9 cellular contexts compared by ENCODE assay signal in genomic region chr22:17501679-17502285, GRCh38.
A peak's percentile ranks its signal among the peaks of the same experiment; 100 is the strongest.
DNase-seq lines count a peak whose midpoint lies in the region; ATAC-seq and TF ChIP-seq lines count a peak whose summit lies in the region.
"Had no signal": no experiment of that assay in that cellular context is flagged by ENCODE, and none has a peak within 500 bp of the region (broad histone marks: within the 10 kb centered on the region; RNA-seq: fewer than 3 reads in every experiment).

No MANE protein-coding gene starts in this region.

- no peak overlapping the region for H3T11ph ChIP-seq in H9 (ENCODE audit: low read length)

- no peaks in the 10 kb centered on the region; the same call in 1 of the 2 replicates for H3K79me2 ChIP-seq in H9 (ENCODE audit: insufficient read depth, low read length)

- peak; percentile 74 for TF ChIP-seq CTCF in H9 (conservative IDR thresholded peaks at IDR 0.05)
- peak; percentile 62 for TF ChIP-seq CTCF in glutamatergic neuron (IDR thresholded peaks at IDR 0.05; ENCODE audit: partially characterized antibody, unreplicated experiment)

- no peak overlapping the region for H4K8ac ChIP-seq in H9 (replicated peaks; ENCODE audit: insufficient read length, low read depth, low read length)

- no peaks in the 10 kb centered on the region for H3K27me3 Mint-ChIP-seq in H9 (ENCODE audit: low read depth)
- peaks cover 7% of the 10 kb centered on the region for H3K27me3 Mint-ChIP-seq in glutamatergic neuron (ENCODE audit: unreplicated experiment)

- no peak overlapping the region for H3K56ac ChIP-seq in H9 (ENCODE audit: insufficient read length, low read depth, low read length)

- no peaks in the 10 kb centered on the region for H3K23me2 ChIP-seq in H9 (ENCODE audit: insufficient read length, low read depth, low read length, poor library complexity, severe bottlenecking)

- no peak overlapping the region for H3K14ac ChIP-seq in H9 (ENCODE audit: insufficient read depth, low read length)

- H3K27ac ChIP-seq in H9 (ENCODE audit: insufficient read length, low read depth, low read length) = no peak overlapping the region

- no peaks in the 10 kb centered on the region for H4K20me1 ChIP-seq in H9 (ENCODE audit: control insufficient read depth, insufficient read depth, insufficient read length)

- no peaks in the 10 kb centered on the region for H3K27me3 ChIP-seq in H9 (ENCODE audit: insufficient read depth, low read length)

- H3K9me3 Mint-ChIP-seq in H9 (no peaks in the 10 kb centered on the region), glutamatergic neuron (ENCODE audit: unreplicated experiment) (peaks cover 12% of the 10 kb centered on the region)

- no peak overlapping the region for H3K23ac ChIP-seq in H9 (ENCODE audit: insufficient read length, low read depth, low read length)

- H3K4me3 Mint-ChIP-seq in H9 = no peak overlapping the region
- H3K4me3 Mint-ChIP-seq in glutamatergic neuron (ENCODE audit: unreplicated experiment) = no peak overlapping the region
- H3K4me3 Mint-ChIP-seq: activated naive CD8-positive, alpha-beta T cell had no signal

- no peak overlapping the region for H3K4me2 ChIP-seq in H9 (ENCODE audit: insufficient read depth, insufficient read length, low read length)

- no CpG with 5 or more reads among the region's 12 CpGs for WGBS in H9 (ENCODE audit: extremely low coverage, insufficient read length, low lambda C conversion rate)

- no peak overlapping the region for H4K5ac ChIP-seq in H9 (ENCODE audit: insufficient read length, low read depth, low read length)

- H3K79me1 ChIP-seq in H9 (ENCODE audit: insufficient read depth, low read depth, low read length, poor library complexity, severe bottlenecking) = peaks cover 3% of the 10 kb centered on the region

- H2BK20ac ChIP-seq in H9 (ENCODE audit: low read depth, low read length, poor library complexity, severe bottlenecking) = no peak overlapping the region

- H3K9ac ChIP-seq in H9 (ENCODE audit: extremely low read depth, insufficient read length, low read length) = no peak overlapping the region

- ATAC-seq in HG03571 (IDR thresholded peaks at IDR 0.05; ENCODE audit: unreplicated experiment) = no peak

- H2BK120ac ChIP-seq in H9 (ENCODE audit: low read depth, low read length, poor library complexity, severe bottlenecking) = no peak overlapping the region

- H3K18ac ChIP-seq in H9 (ENCODE audit: insufficient read length, low read depth, low read length) = no peak overlapping the region

- no peak overlapping the region for H2BK12ac ChIP-seq in H9 (ENCODE audit: insufficient read length, low read depth, low read length)

- H3K27ac Mint-ChIP-seq in H9 (peak overlapping the region in 1 of 3 experiments; percentile 59; a peak in 2 of 7 replicates), glutamatergic neuron (ENCODE audit: unreplicated experiment) (no peak overlapping the region)
- H3K27ac Mint-ChIP-seq: activated naive CD8-positive, alpha-beta T cell had no signal

- no peak overlapping the region for H4K91ac ChIP-seq in H9 (ENCODE audit: insufficient read length, low read depth, low read length)

- no peaks in the 10 kb centered on the region for H3K4me1 ChIP-seq in H9 (ENCODE audit: insufficient read depth, low read length)

- no peaks in the 10 kb centered on the region for H3K9me3 ChIP-seq in H9 (ENCODE audit: control insufficient read depth, low read depth, low read length)

- H2AK5ac ChIP-seq in H9 (ENCODE audit: insufficient read length, low read length) = no peak overlapping the region

- H3K4me1 Mint-ChIP-seq in H9 = no peaks in the 10 kb centered on the region
- peaks cover 21% of the 10 kb centered on the region for H3K4me1 Mint-ChIP-seq in glutamatergic neuron (ENCODE audit: low read depth, unreplicated experiment)

- DNase-seq in DMS153 (lab: John Stamatoyannopoulos, UW) (peak; percentile 66), H9 (no peak), NCI-H2227 (lab: John Stamatoyannopoulos, UW; ENCODE audit: unreplicated experiment) (peak; percentile 79), glutamatergic neuron (no peak), pulmonary artery endothelial cell (ENCODE audit: low read depth, low spot score) (peak; percentile 52), 8988T (no peak)
- peak; percentile 3 for DNase-seq in activated CD4-positive, alpha-beta T cell treated with anti-CD3 and anti-CD28 coated beads, Interleukin-2, amount 50 U/mL, for 4 hours

- no peak overlapping the region for H2BK5ac ChIP-seq in H9 (ENCODE audit: insufficient read length, low read length)

- peaks cover 55 to 81% (median 80%) of the 10 kb centered on the region in 3 experiments; a peak in 6 of 7 replicates for H3K36me3 Mint-ChIP-seq in H9 (ENCODE audit: insufficient read depth in 1 of 3, low read depth in 3 of 3)
- H3K36me3 Mint-ChIP-seq in glutamatergic neuron (ENCODE audit: unreplicated experiment) = no peaks in the 10 kb centered on the region
- H3K36me3 Mint-ChIP-seq: activated naive CD8-positive, alpha-beta T cell had no signal

- no peak overlapping the region for H3K4ac ChIP-seq in H9 (ENCODE audit: low read depth, low read length)

- H2BK15ac ChIP-seq in H9 (ENCODE audit: low read depth, low read length) = no peak overlapping the region

- H2AFZ ChIP-seq in H9 (ENCODE audit: low read length) = no peak overlapping the region

Comparison
In these comparisons a context has a peak if more than half of its experiments do, and no peak if none do; other contexts are left out.
1. DNase-seq: peak in DMS153 (single experiment), NCI-H2227 (single experiment), activated CD4-positive, alpha-beta T cell treated with anti-CD3 and anti-CD28 coated beads, Interleukin-2, amount 50 U/mL, for 4 hours (2 of 2) and pulmonary artery endothelial cell (single experiment); none in H9 (single experiment), glutamatergic neuron (single experiment) and 8988T (single experiment).